Comparison of ENCODE assay signal across 22 cellular contexts in the genomic region with DNA sequence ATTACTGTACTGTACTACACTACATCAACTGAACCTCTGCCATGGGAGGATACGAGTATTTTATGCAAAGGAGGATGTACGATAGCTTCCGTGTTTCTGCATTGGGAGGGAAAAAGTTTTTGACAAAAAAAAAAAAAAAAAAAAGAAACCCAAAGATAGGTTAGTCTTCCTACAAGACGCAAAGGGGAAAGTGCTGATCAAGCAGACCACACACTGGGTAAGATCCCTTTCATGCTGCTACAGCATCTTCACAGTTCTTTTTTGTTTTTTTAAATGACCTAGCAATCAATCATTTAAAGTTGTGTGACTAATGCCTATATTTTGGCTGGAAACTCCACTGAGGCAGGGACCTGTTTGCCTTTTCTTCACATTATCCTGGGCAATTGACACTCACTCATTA.
DNase-seq lines count a peak whose midpoint lies in the region; ATAC-seq, FAIRE-seq and TF ChIP-seq lines count a peak whose summit lies in the region.
"Had no signal": no experiment of that assay in that cellular context is flagged by ENCODE, and none has a peak within 500 bp of the region (broad histone marks: within the 10 kb centered on the region; RNA-seq: fewer than 3 reads in every experiment).

No MANE protein-coding gene starts in this region.

- no peak overlapping the region for H4K8ac ChIP-seq in neuronal stem cell (ENCODE audit: low read depth, low read length)

- peak overlapping the region; percentile 21 for H3K4me3 Mint-ChIP-seq in activated CD4-positive, alpha-beta memory T cell treated with anti-CD3 and anti-CD28 coated beads for 36 hours
- no peak overlapping the region for H3K4me3 Mint-ChIP-seq in activated CD4-positive, alpha-beta memory T cell treated with anti-CD3 and anti-CD28 coated beads, Interleukin-2, amount 10 ng/mL, durations not matched to agents 7 days and 5 days
- H3K4me3 Mint-ChIP-seq in WTC11: no peak overlapping the region

- H3K27me3 Mint-ChIP-seq in activated CD4-positive, alpha-beta memory T cell treated with anti-CD3 and anti-CD28 coated beads for 36 hours: peaks cover 2% of the 10 kb centered on the region
- H3K27me3 Mint-ChIP-seq in activated CD4-positive, alpha-beta memory T cell treated with anti-CD3 and anti-CD28 coated beads, Interleukin-2, amount 10 ng/mL, durations not matched to agents 7 days and 5 days: peaks cover 38% of the 10 kb centered on the region
- H3K27me3 Mint-ChIP-seq in WTC11 (ENCODE audit: low read depth): no peaks in the 10 kb centered on the region

- no peak overlapping the region for H2BK120ac ChIP-seq in neuronal stem cell (ENCODE audit: low read depth, low read length)

- no peaks in the 10 kb centered on the region for H3K36me3 ChIP-seq in neuronal stem cell (replicated peaks in 1 of 2; ENCODE audit: control insufficient read depth in 2 of 2, insufficient read depth in 2 of 2, low read length in 2 of 2)
- H3K36me3 ChIP-seq: gastroesophageal sphincter had no signal

- no peak overlapping the region for H3K18ac ChIP-seq in neuronal stem cell (ENCODE audit: low read length)

- no peaks in the 10 kb centered on the region for H3K36me3 Mint-ChIP-seq in activated CD4-positive, alpha-beta memory T cell treated with anti-CD3 and anti-CD28 coated beads for 36 hours
- H3K36me3 Mint-ChIP-seq in activated CD4-positive, alpha-beta memory T cell treated with anti-CD3 and anti-CD28 coated beads, Interleukin-2, amount 10 ng/mL, durations not matched to agents 7 days and 5 days (ENCODE audit: low read depth): no peaks in the 10 kb centered on the region
- peaks cover 6% of the 10 kb centered on the region; the same call in 1 of the 2 replicates for H3K36me3 Mint-ChIP-seq in WTC11

- peak; percentile 14 for FAIRE-seq in GM19239 (lab: Jason Lieb, UNC)
- FAIRE-seq: A549, D721Med, urothelium cell line had no signal

- ATAC-seq in WTC11: no peak
- no peak for ATAC-seq in GM18517 (IDR thresholded peaks at IDR 0.05; ENCODE audit: unreplicated experiment)
- ATAC-seq: A549, gastroesophageal sphincter, PC-3 had no signal

- no peaks in the 10 kb centered on the region for H3K9me3 Mint-ChIP-seq in activated CD4-positive, alpha-beta memory T cell treated with anti-CD3 and anti-CD28 coated beads for 36 hours
- H3K9me3 Mint-ChIP-seq in activated CD4-positive, alpha-beta memory T cell treated with anti-CD3 and anti-CD28 coated beads, Interleukin-2, amount 10 ng/mL, durations not matched to agents 7 days and 5 days: no peaks in the 10 kb centered on the region
- peaks cover 8% of the 10 kb centered on the region for H3K9me3 Mint-ChIP-seq in WTC11

- H3K9ac ChIP-seq in neuronal stem cell (ENCODE audit: low read depth, low read length, poor library complexity): no peak overlapping the region

- no peak overlapping the region for H3K27ac ChIP-seq in neuronal stem cell (replicated peaks; ENCODE audit: low read length)
- H3K27ac ChIP-seq: A549, esophagus squamous epithelium, gastroesophageal sphincter had no signal

- H3K4me1 Mint-ChIP-seq in activated CD4-positive, alpha-beta memory T cell treated with anti-CD3 and anti-CD28 coated beads for 36 hours (ENCODE audit: low read depth): peaks cover 9% of the 10 kb centered on the region
- peaks cover 9% of the 10 kb centered on the region for H3K4me1 Mint-ChIP-seq in activated CD4-positive, alpha-beta memory T cell treated with anti-CD3 and anti-CD28 coated beads, Interleukin-2, amount 10 ng/mL, durations not matched to agents 7 days and 5 days
- peaks cover 22% of the 10 kb centered on the region for H3K4me1 Mint-ChIP-seq in WTC11

- H3K4me3 ChIP-seq in neuronal stem cell (ENCODE audit: low read length in 2 of 2): no peak overlapping the region
- H3K4me3 ChIP-seq: A549, esophagus squamous epithelium, gastroesophageal sphincter had no signal

- peaks cover 2 to 3% of the 10 kb centered on the region in 2 donors for H3K4me1 ChIP-seq in neuronal stem cell (ENCODE audit: control insufficient read depth in 2 of 2, insufficient read depth in 1 of 2, low read depth in 1 of 2, low read length in 2 of 2)
- H3K4me1 ChIP-seq: A549, gastroesophageal sphincter had no signal

- no peak overlapping the region for H3K4ac ChIP-seq in neuronal stem cell (ENCODE audit: low read length)

- no peaks in the 10 kb centered on the region for H3K9me3 ChIP-seq in neuronal stem cell (replicated peaks in 1 of 2; ENCODE audit: control insufficient read depth in 2 of 2, insufficient read depth in 1 of 2, low read depth in 1 of 2, low read length in 2 of 2)
- H3K9me3 ChIP-seq: A549, esophagus squamous epithelium, gastroesophageal sphincter had no signal

- TF ChIP-seq CTCF in WTC11 (IDR thresholded peaks at IDR 0.05): no peak

- H4K91ac ChIP-seq in neuronal stem cell (ENCODE audit: low read depth, low read length, poor library complexity): no peak overlapping the region

- no peak overlapping the region for H3K23ac ChIP-seq in neuronal stem cell (ENCODE audit: low read depth, low read length, poor library complexity)

- no peak overlapping the region for H3K14ac ChIP-seq in neuronal stem cell (ENCODE audit: low read length)

- no peak overlapping the region for H2AK5ac ChIP-seq in neuronal stem cell (ENCODE audit: low read depth, low read length)

- no peaks in the 10 kb centered on the region for H3K27me3 ChIP-seq in neuronal stem cell (ENCODE audit: control insufficient read depth in 3 of 3, insufficient read depth in 3 of 3, low read depth in 1 of 3, low read length in 3 of 3)
- H3K27me3 ChIP-seq: esophagus squamous epithelium, gastroesophageal sphincter had no signal

- H2AFZ ChIP-seq in neuronal stem cell (ENCODE audit: low read length): peak overlapping the region; percentile 54

- no CpG with 5 or more reads among the region's 4 CpGs for WGBS in neuronal stem cell (ENCODE audit: extremely low coverage in 2 of 2, insufficient read length in 2 of 2, insufficient replicate concordance in 1 of 2), 2 donors

- intact Hi-C loops in activated CD4-positive, alpha-beta memory T cell treated with anti-CD3 and anti-CD28 coated beads for 36 hours (cut with micrococcal nuclease): no loop called here

- CTCF ChIA-PET in activated CD4-positive, alpha-beta memory T cell treated with anti-CD3 and anti-CD28 coated beads for 36 hours (lab: Charles Lee): no interaction called here
- CTCF ChIA-PET in activated CD4-positive, alpha-beta memory T cell treated with anti-CD3 and anti-CD28 coated beads, Interleukin-2, amount 10 ng/mL, durations not matched to agents 7 days and 5 days (lab: Charles Lee): interaction anchor here (1.4 kb wide), 1 partner anchor 159 kb away, joined by 3 read pairs; no protein-coding TSS in a partner anchor
- CTCF ChIA-PET in WTC11 (lab: Charles Lee): interaction anchor here (1.2 to 1.7 kb wide), 2 partner anchors 8 to 159 kb away, joined by 3 to 4 read pairs; no protein-coding TSS in a partner anchor

- H3K4me2 ChIP-seq in neuronal stem cell (ENCODE audit: insufficient read depth, low read length, poor library complexity, severe bottlenecking): no peak overlapping the region
- H3K4me2 ChIP-seq: A549 had no signal

- POLR2A ChIA-PET in activated CD4-positive, alpha-beta memory T cell treated with anti-CD3 and anti-CD28 coated beads for 36 hours (lab: Charles Lee): no interaction called here
- POLR2A ChIA-PET in activated CD4-positive, alpha-beta memory T cell treated with anti-CD3 and anti-CD28 coated beads, Interleukin-2, amount 10 ng/mL, durations not matched to agents 7 days and 5 days (lab: Charles Lee): no interaction called here
- POLR2A ChIA-PET in WTC11 (lab: Charles Lee): interaction anchor here (0.6 kb wide), 1 partner anchor 128 kb away, joined by 3 read pairs; no protein-coding TSS in a partner anchor

- H2BK15ac ChIP-seq in neuronal stem cell (ENCODE audit: low read length): no peak overlapping the region

- no peak overlapping the region for H2BK5ac ChIP-seq in neuronal stem cell (ENCODE audit: low read length)

- no peak for DNase-seq in activated CD4-positive, alpha-beta memory T cell treated with anti-CD3 and anti-CD28 coated beads for 36 hours
- DNase-seq in activated CD4-positive, alpha-beta memory T cell treated with anti-CD3 and anti-CD28 coated beads, Interleukin-2, amount 10 ng/mL, durations not matched to agents 7 days and 5 days: no peak
- DNase-seq in GM19239 (ENCODE audit: insufficient read length, low spot score): no peak
- DNase-seq in WTC11 (ENCODE audit: low spot score): no peak
- no peak for DNase-seq in neuronal stem cell (ENCODE audit: low spot score)
- no peak for DNase-seq in H4 (ENCODE audit: low spot score)
- no peak for DNase-seq in NCI-H2196 treated with DMSO at 0.1 percent for 48 hours (lab: John Stamatoyannopoulos, UW; ENCODE audit: unreplicated experiment)
- DNase-seq: activated CD4-positive, CD25-positive, alpha-beta regulatory T cell; activated gamma-delta T cell treated with Interleukin-2 at 50 U/mL for 16 hours; effector memory CD4-positive, alpha-beta T cell; esophagus squamous epithelium; IMR-90; NCI-H1417 treated with DMSO at 0.1 percent for 48 hours; NCI-H2171 treated with DMSO at 0.1 percent for 48 hours; NCI-H748 treated with DMSO at 0.1 percent for 48 hours; PC-3; stimulated activated CD4-positive, alpha-beta T cell treated with anti-CD3 and anti-CD28 coated beads, Interleukin-12 subunit alpha, Interleukin-12 subunit beta, amount 100 ng/mL, for 4 hours had no signal

- H2BK12ac ChIP-seq in neuronal stem cell (ENCODE audit: low read length): no peak overlapping the region

- H3K79me1 ChIP-seq in neuronal stem cell (ENCODE audit: low read depth, low read length): no peaks in the 10 kb centered on the region

- H3K27ac Mint-ChIP-seq in activated CD4-positive, alpha-beta memory T cell treated with anti-CD3 and anti-CD28 coated beads for 36 hours: no peak overlapping the region
- H3K27ac Mint-ChIP-seq in activated CD4-positive, alpha-beta memory T cell treated with anti-CD3 and anti-CD28 coated beads, Interleukin-2, amount 10 ng/mL, durations not matched to agents 7 days and 5 days: no peak overlapping the region
- H3K27ac Mint-ChIP-seq in WTC11: 0 out of 2 replicates have a peak overlapping the region, but pooled peaks have one; percentile 9

TF ChIP-seq in WTC11, 78 proteins besides CTCF, POLR2A, EP300 and RAD21 (continues in another document):
- TF ChIP-seq, protein P1, sequence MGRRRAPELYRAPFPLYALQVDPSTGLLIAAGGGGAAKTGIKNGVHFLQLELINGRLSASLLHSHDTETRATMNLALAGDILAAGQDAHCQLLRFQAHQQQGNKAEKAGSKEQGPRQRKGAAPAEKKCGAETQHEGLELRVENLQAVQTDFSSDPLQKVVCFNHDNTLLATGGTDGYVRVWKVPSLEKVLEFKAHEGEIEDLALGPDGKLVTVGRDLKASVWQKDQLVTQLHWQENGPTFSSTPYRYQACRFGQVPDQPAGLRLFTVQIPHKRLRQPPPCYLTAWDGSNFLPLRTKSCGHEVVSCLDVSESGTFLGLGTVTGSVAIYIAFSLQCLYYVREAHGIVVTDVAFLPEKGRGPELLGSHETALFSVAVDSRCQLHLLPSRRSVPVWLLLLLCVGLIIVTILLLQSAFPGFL (CRISPR knock-in tag; IDR thresholded peaks at IDR 0.05; ENCODE audit: borderline replicate concordance): no peak
- no peak for TF ChIP-seq NR3C1 (CRISPR knock-in tag; conservative IDR thresholded peaks at IDR 0.05; ENCODE audit: low read depth)
